1 cellular context compared by ENCODE assay signal in genomic region chr19:47471733-47472457, GRCh38.
TF ChIP-seq lines count a peak whose summit lies in the region.

Gene SLC8A2, minus strand, starts transcription at chr19:47471893. Its CDS starts 5,490 bp downstream, at chr19:47466403.

TF ChIP-seq in HepG2, 621 proteins besides CTCF, POLR2A, EP300 and RAD21 (continued from another document and continues in another):
- TF ChIP-seq EZH2 (conservative IDR thresholded peaks at IDR 0.05; ENCODE audit: low read depth, low read length) (no peak), ATF7-NPFF (CRISPR knock-in tag; IDR thresholded peaks at IDR 0.05; ENCODE audit: low read depth) (no peak), ZNF670 (CRISPR knock-in tag; IDR thresholded peaks at IDR 0.05; ENCODE audit: borderline replicate concordance) (0 out of 2 replicates have a peak, but pooled peaks have one; percentile 33), ZNF235 (CRISPR knock-in tag; IDR thresholded peaks at IDR 0.05; ENCODE audit: borderline replicate concordance) (no peak), ZNF33B (CRISPR knock-in tag; IDR thresholded peaks at IDR 0.05) (no peak), ZNF430 (CRISPR knock-in tag; IDR thresholded peaks at IDR 0.05) (peak; percentile 62; the same call in 1 of the 2 replicates), ZIK1 (CRISPR knock-in tag; IDR thresholded peaks at IDR 0.05; ENCODE audit: borderline replicate concordance, low read depth) (no peak), RARA (CRISPR knock-in tag; IDR thresholded peaks at IDR 0.05) (no peak), HOMEZ (CRISPR knock-in tag; IDR thresholded peaks at IDR 0.05; ENCODE audit: low read depth) (no peak), RNF219 (CRISPR knock-in tag; IDR thresholded peaks at IDR 0.05) (no peak), PLSCR1 (CRISPR knock-in tag; IDR thresholded peaks at IDR 0.05; ENCODE audit: borderline replicate concordance) (no peak), NAIF1 (CRISPR knock-in tag; IDR thresholded peaks at IDR 0.05; ENCODE audit: borderline replicate concordance) (no peak), SKIL (CRISPR knock-in tag; IDR thresholded peaks at IDR 0.05; ENCODE audit: borderline replicate concordance) (no peak), KLF16 (CRISPR knock-in tag; IDR thresholded peaks at IDR 0.05) (0 out of 4 replicates have a peak, but pooled peaks of 1 of the 2 experiments have one; percentile 34), SMYD3 (CRISPR knock-in tag; IDR thresholded peaks at IDR 0.05) (no peak), PREB (CRISPR knock-in tag; IDR thresholded peaks at IDR 0.05) (no peak), SYNCRIP (IDR thresholded peaks at IDR 0.05; ENCODE audit: insufficient read depth, low read depth, low read length) (no peak), ZNF121 (CRISPR knock-in tag; IDR thresholded peaks at IDR 0.05) (no peak), ZNF567 (CRISPR knock-in tag; IDR thresholded peaks at IDR 0.05; ENCODE audit: borderline replicate concordance) (no peak), ZFP36L1 (CRISPR knock-in tag; IDR thresholded peaks at IDR 0.05) (0 out of 2 replicates have a peak, but pooled peaks have one; percentile 74), IRF1 (CRISPR knock-in tag; IDR thresholded peaks at IDR 0.05; ENCODE audit: low read depth) (no peak), THAP7 (CRISPR knock-in tag; IDR thresholded peaks at IDR 0.05) (no peak), JDP2 (CRISPR knock-in tag; IDR thresholded peaks at IDR 0.05; ENCODE audit: borderline replicate concordance) (no peak), DMTF1 (CRISPR knock-in tag; IDR thresholded peaks at IDR 0.05) (no peak), KLF13 (CRISPR knock-in tag; IDR thresholded peaks at IDR 0.05) (no peak), ASH2L (IDR thresholded peaks at IDR 0.05; ENCODE audit: insufficient read length, low read depth, low read length) (no peak), ATAD3A (CRISPR knock-in tag; IDR thresholded peaks at IDR 0.05) (no peak), ZBTB43 (CRISPR knock-in tag; conservative IDR thresholded peaks at IDR 0.05) (no peak), SPEN (CRISPR knock-in tag; IDR thresholded peaks at IDR 0.05; ENCODE audit: low read depth) (peak; percentile 55; the same call in 1 of the 2 replicates), ZNF644 (CRISPR knock-in tag; IDR thresholded peaks at IDR 0.05; ENCODE audit: low read depth) (no peak), ZNF703 (CRISPR knock-in tag; IDR thresholded peaks at IDR 0.05; ENCODE audit: borderline replicate concordance) (no peak), ZBTB34 (CRISPR knock-in tag; IDR thresholded peaks at IDR 0.05) (no peak), ZNF749 (CRISPR knock-in tag; IDR thresholded peaks at IDR 0.05; ENCODE audit: borderline replicate concordance) (no peak), AKAP8 (CRISPR knock-in tag; IDR thresholded peaks at IDR 0.05) (no peak), ZFP90 (CRISPR knock-in tag; IDR thresholded peaks at IDR 0.05; ENCODE audit: borderline replicate concordance) (0 out of 2 replicates have a peak, but pooled peaks have one; percentile 36), HNRNPH1 (optimal IDR thresholded peaks at IDR 0.05; ENCODE audit: low read depth, low read length) (no peak), ZFY (CRISPR knock-in tag; IDR thresholded peaks at IDR 0.05) (no peak), ZNF281 (CRISPR knock-in tag; IDR thresholded peaks at IDR 0.05; ENCODE audit: borderline replicate concordance) (peak; percentile 37; the same call in 1 of the 2 replicates), DNMT3B (CRISPR knock-in tag; conservative IDR thresholded peaks at IDR 0.05) (0 out of 2 replicates have a peak, but pooled peaks have one; percentile 64), ZNF878 (CRISPR knock-in tag; IDR thresholded peaks at IDR 0.05) (no peak), ZNF382 (CRISPR knock-in tag; IDR thresholded peaks at IDR 0.05; ENCODE audit: borderline replicate concordance) (no peak), ZBTB37 (CRISPR knock-in tag; IDR thresholded peaks at IDR 0.05) (no peak), CCDC6 (CRISPR knock-in tag; IDR thresholded peaks at IDR 0.05) (no peak; the same call in 1 of the 2 replicates)
